ENCODE assay signal across 8 cellular contexts in genomic region chr13:48400820-48401219, GRCh38. TPM values are rescaled to one million over a fixed set of nuclear protein-coding genes. Genes with fewer than 3 reads are reported as not detected.
A peak's percentile ranks its signal among the peaks of the same experiment; 100 is the strongest.
DNase-seq lines count a peak whose midpoint lies in the region; ATAC-seq and TF ChIP-seq lines count a peak whose summit lies in the region.

No MANE protein-coding gene starts in this region.

- H3K4me3 Mint-ChIP-seq in activated T-cell treated with anti-CD3 and anti-CD28 coated beads, Interleukin-2, amount 50 U/mL, for 24 hours, result peak overlapping the region; percentile 0
- H3K4me3 Mint-ChIP-seq in nephron progenitor cell, result no peak overlapping the region

- TF ChIP-seq CTCF in nephron progenitor cell (IDR thresholded peaks at IDR 0.05), result no peak

- H3K27ac Mint-ChIP-seq in activated T-cell treated with anti-CD3 and anti-CD28 coated beads, Interleukin-2, amount 50 U/mL, for 24 hours, result peak overlapping the region; percentile 65
- H3K27ac Mint-ChIP-seq in nephron progenitor cell, result peak overlapping the region; percentile 50

- peaks cover 7% of the 10 kb centered on the region for H3K9me3 Mint-ChIP-seq in activated T-cell treated with anti-CD3 and anti-CD28 coated beads, Interleukin-2, amount 50 U/mL, for 24 hours
- H3K9me3 Mint-ChIP-seq in nephron progenitor cell, result peaks cover 9% of the 10 kb centered on the region

- no peaks in the 10 kb centered on the region for H3K27me3 Mint-ChIP-seq in activated T-cell treated with anti-CD3 and anti-CD28 coated beads, Interleukin-2, amount 50 U/mL, for 24 hours
- no peaks in the 10 kb centered on the region for H3K27me3 Mint-ChIP-seq in nephron progenitor cell (ENCODE audit: low read depth, poor library complexity)

- peaks cover 14% of the 10 kb centered on the region for H3K36me3 Mint-ChIP-seq in activated T-cell treated with anti-CD3 and anti-CD28 coated beads, Interleukin-2, amount 50 U/mL, for 24 hours (ENCODE audit: low read depth)
- H3K36me3 Mint-ChIP-seq in nephron progenitor cell (ENCODE audit: low read depth), result peaks cover 18% of the 10 kb centered on the region

- no peak for ATAC-seq in GM19035 (IDR thresholded peaks at IDR 0.05; ENCODE audit: unreplicated experiment)

- no peak for DNase-seq in activated T-cell treated with anti-CD3 and anti-CD28 coated beads, Interleukin-2, amount 50 U/mL, for 24 hours
- DNase-seq in activated T-cell treated with anti-CD3 and anti-CD28 coated beads for 4 hours (no peak), NCI-H460 (ENCODE audit: extremely low read depth, low read depth) (peak; percentile 41), dermis blood vessel endothelial cell (peak; percentile 93), nephron progenitor cell (no peak), NCI-H1092 (lab: John Stamatoyannopoulos, UW) (no peak), LoVo (ENCODE audit: low spot score) (no peak)

- H3K4me1 Mint-ChIP-seq in activated T-cell treated with anti-CD3 and anti-CD28 coated beads, Interleukin-2, amount 50 U/mL, for 24 hours (ENCODE audit: low read depth), result peaks cover 71% of the 10 kb centered on the region
- H3K4me1 Mint-ChIP-seq in nephron progenitor cell, result peaks cover 12% of the 10 kb centered on the region

RNA-seq across cellular contexts. Expression of gene LPAR6, which starts 12.1 kb away (rescaled TPM):
- 2.1 and 3.2 TPM in 2 replicates for total RNA-seq in NCI-H460 (2014; rRNA removed; shearing (Covaris generic))
- 4.2 and 15.8 TPM in 2 replicates for polyA plus RNA-seq in NCI-H460 (2014; cell fraction: nucleus; rRNA removed)
- total RNA-seq in dermis blood vessel endothelial cell, result 42.5 and 66.2 TPM in 2 replicates

Comparison
In these comparisons a context has a peak if more than half of its experiments do, and no peak if none do; other contexts are left out.
1. DNase-seq: peak in NCI-H460 (single experiment) and dermis blood vessel endothelial cell (single experiment); none in activated T-cell treated with anti-CD3 and anti-CD28 coated beads, Interleukin-2, amount 50 U/mL, for 24 hours (single experiment), activated T-cell treated with anti-CD3 and anti-CD28 coated beads for 4 hours (single experiment), nephron progenitor cell (single experiment), NCI-H1092 (single experiment) and LoVo (single experiment).
2. RNA of gene LPAR6, which starts 12.1 kb away (total RNA-seq): 42.5 to 66.2 TPM in dermis blood vessel endothelial cell; 2.1 to 3.2 TPM in NCI-H460; every median in the first group is over 10 times any median in the second.